2 cellular contexts compared by ENCODE assay signal in genomic region chr17:2212328-2212981, GRCh38.
TF ChIP-seq lines count a peak whose summit lies in the region.

No MANE protein-coding gene starts in this region.

TF ChIP-seq in liver, 16 proteins besides CTCF, POLR2A, EP300 and RAD21:
- TF ChIP-seq, protein P1, sequence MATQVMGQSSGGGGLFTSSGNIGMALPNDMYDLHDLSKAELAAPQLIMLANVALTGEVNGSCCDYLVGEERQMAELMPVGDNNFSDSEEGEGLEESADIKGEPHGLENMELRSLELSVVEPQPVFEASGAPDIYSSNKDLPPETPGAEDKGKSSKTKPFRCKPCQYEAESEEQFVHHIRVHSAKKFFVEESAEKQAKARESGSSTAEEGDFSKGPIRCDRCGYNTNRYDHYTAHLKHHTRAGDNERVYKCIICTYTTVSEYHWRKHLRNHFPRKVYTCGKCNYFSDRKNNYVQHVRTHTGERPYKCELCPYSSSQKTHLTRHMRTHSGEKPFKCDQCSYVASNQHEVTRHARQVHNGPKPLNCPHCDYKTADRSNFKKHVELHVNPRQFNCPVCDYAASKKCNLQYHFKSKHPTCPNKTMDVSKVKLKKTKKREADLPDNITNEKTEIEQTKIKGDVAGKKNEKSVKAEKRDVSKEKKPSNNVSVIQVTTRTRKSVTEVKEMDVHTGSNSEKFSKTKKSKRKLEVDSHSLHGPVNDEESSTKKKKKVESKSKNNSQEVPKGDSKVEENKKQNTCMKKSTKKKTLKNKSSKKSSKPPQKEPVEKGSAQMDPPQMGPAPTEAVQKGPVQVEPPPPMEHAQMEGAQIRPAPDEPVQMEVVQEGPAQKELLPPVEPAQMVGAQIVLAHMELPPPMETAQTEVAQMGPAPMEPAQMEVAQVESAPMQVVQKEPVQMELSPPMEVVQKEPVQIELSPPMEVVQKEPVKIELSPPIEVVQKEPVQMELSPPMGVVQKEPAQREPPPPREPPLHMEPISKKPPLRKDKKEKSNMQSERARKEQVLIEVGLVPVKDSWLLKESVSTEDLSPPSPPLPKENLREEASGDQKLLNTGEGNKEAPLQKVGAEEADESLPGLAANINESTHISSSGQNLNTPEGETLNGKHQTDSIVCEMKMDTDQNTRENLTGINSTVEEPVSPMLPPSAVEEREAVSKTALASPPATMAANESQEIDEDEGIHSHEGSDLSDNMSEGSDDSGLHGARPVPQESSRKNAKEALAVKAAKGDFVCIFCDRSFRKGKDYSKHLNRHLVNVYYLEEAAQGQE (IDR thresholded peaks at IDR 0.05): no peak
- TF ChIP-seq FOXA1 (IDR thresholded peaks at IDR 0.05) (no peak), NR2F2 (IDR thresholded peaks at IDR 0.05) (no peak), RXRA (IDR thresholded peaks at IDR 0.05) (no peak), YY1 (IDR thresholded peaks at IDR 0.05) (no peak), SP1 (IDR thresholded peaks at IDR 0.05) (no peak), TAF1 (conservative IDR thresholded peaks at IDR 0.05) (no peak)

TF ChIP-seq in HepG2, 621 proteins besides CTCF, POLR2A, EP300 and RAD21:
- TF ChIP-seq MLXIP (CRISPR knock-in tag; IDR thresholded peaks at IDR 0.05; ENCODE audit: borderline replicate concordance): no peak
- TF ChIP-seq ZFP62 (CRISPR knock-in tag; IDR thresholded peaks at IDR 0.05): no peak
- TF ChIP-seq, protein P2, sequence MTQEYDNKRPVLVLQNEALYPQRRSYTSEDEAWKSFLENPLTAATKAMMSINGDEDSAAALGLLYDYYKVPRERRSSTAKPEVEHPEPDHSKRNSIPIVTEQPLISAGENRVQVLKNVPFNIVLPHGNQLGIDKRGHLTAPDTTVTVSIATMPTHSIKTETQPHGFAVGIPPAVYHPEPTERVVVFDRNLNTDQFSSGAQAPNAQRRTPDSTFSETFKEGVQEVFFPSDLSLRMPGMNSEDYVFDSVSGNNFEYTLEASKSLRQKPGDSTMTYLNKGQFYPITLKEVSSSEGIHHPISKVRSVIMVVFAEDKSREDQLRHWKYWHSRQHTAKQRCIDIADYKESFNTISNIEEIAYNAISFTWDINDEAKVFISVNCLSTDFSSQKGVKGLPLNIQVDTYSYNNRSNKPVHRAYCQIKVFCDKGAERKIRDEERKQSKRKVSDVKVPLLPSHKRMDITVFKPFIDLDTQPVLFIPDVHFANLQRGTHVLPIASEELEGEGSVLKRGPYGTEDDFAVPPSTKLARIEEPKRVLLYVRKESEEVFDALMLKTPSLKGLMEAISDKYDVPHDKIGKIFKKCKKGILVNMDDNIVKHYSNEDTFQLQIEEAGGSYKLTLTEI (CRISPR knock-in tag; conservative IDR thresholded peaks at IDR 0.05): no peak
- no peak for TF ChIP-seq ZNF34 (CRISPR knock-in tag; IDR thresholded peaks at IDR 0.05; ENCODE audit: borderline replicate concordance)
- no peak for TF ChIP-seq GATAD2A (CRISPR knock-in tag; IDR thresholded peaks at IDR 0.05)
- no peak for TF ChIP-seq CENPT (CRISPR knock-in tag; IDR thresholded peaks at IDR 0.05; ENCODE audit: low read depth)
